9 cellular contexts compared by ENCODE assay signal in genomic region chr2:181077128-181077709, GRCh38.
DNase-seq lines count a peak whose midpoint lies in the region; ATAC-seq and TF ChIP-seq lines count a peak whose summit lies in the region.
"Had no signal": no experiment of that assay in that cellular context is flagged by ENCODE, and none has a peak within 500 bp of the region (broad histone marks: within the 10 kb centered on the region; RNA-seq: fewer than 3 reads in every experiment).

No MANE protein-coding gene starts in this region.

- H3K27me3 ChIP-seq in brain microvascular endothelial cell (replicated peaks), result no peaks in the 10 kb centered on the region
- H3K27me3 ChIP-seq: BLaER1 treated with 17β-estradiol and CSF1 and Interleukin-3, amounts not matched to agents 10 nM and 100 nM had no signal

- TF ChIP-seq CTCF in brain microvascular endothelial cell (IDR thresholded peaks at IDR 0.05; ENCODE audit: low read depth, low read length, missing control alignments), result peak; percentile 54
- peak; percentile 91 for TF ChIP-seq CTCF in type B pancreatic cell (conservative IDR thresholded peaks at IDR 0.05)

- no peak overlapping the region for H3K27ac Mint-ChIP-seq in type B pancreatic cell

- no peak overlapping the region for H3K4me3 ChIP-seq in brain microvascular endothelial cell (ENCODE audit: low read depth, low read length)
- H3K4me3 ChIP-seq: BLaER1 treated with 17β-estradiol and CSF1 and Interleukin-3, amounts not matched to agents 10 nM and 100 nM had no signal

- H3K27me3 Mint-ChIP-seq in type B pancreatic cell, result no peaks in the 10 kb centered on the region

- ATAC-seq in GM19328 (IDR thresholded peaks at IDR 0.05; ENCODE audit: unreplicated experiment) (peak; percentile 74), HG03175 (IDR thresholded peaks at IDR 0.05; ENCODE audit: unreplicated experiment) (peak; percentile 92)

- H3K4me1 Mint-ChIP-seq in type B pancreatic cell (ENCODE audit: unreplicated experiment), result no peaks in the 10 kb centered on the region

- in situ Hi-C loops in brain microvascular endothelial cell (cut with HindIII; ENCODE audit: low pct_ligation_motif_present, low sequenced_read_pairs), result no loop called here

- no peaks in the 10 kb centered on the region for H3K36me3 ChIP-seq in brain microvascular endothelial cell (replicated peaks)

- H3K27ac ChIP-seq in brain microvascular endothelial cell, result no peak overlapping the region
- H3K27ac ChIP-seq: BLaER1 treated with 17β-estradiol and CSF1 and Interleukin-3, amounts not matched to agents 10 nM and 100 nM had no signal

- H3K36me3 Mint-ChIP-seq in type B pancreatic cell, result no peaks in the 10 kb centered on the region

- no peaks in the 10 kb centered on the region for H3K9me3 Mint-ChIP-seq in type B pancreatic cell

- H3K4me3 Mint-ChIP-seq in type B pancreatic cell, result no peak overlapping the region

- peak; percentile 72 for DNase-seq in NCI-H2196 (lab: John Stamatoyannopoulos, UW; ENCODE audit: unreplicated experiment)
- DNase-seq in NCI-H2196 treated with DMSO at 0.1 percent for 48 hours (lab: John Stamatoyannopoulos, UW; ENCODE audit: unreplicated experiment), result no peak
- peak; percentile 46 for DNase-seq in NCI-H460 (ENCODE audit: extremely low read depth, low read depth)
- DNase-seq in brain microvascular endothelial cell, result peak; percentile 40
- peak; percentile 47 for DNase-seq in kidney tubule cell (ENCODE audit: low spot score)
- DNase-seq in type B pancreatic cell (ENCODE audit: extremely low spot score, unreplicated experiment), result no peak

Comparison
In these comparisons a context has a peak if more than half of its experiments do, and no peak if none do; other contexts are left out.
1. DNase-seq: peak in NCI-H2196 (single experiment), NCI-H460 (single experiment), brain microvascular endothelial cell (single experiment) and kidney tubule cell (single experiment); none in NCI-H2196 treated with DMSO at 0.1 percent for 48 hours (single experiment) and type B pancreatic cell (single experiment).